8 cellular contexts compared by ENCODE assay signal in the genomic region with DNA sequence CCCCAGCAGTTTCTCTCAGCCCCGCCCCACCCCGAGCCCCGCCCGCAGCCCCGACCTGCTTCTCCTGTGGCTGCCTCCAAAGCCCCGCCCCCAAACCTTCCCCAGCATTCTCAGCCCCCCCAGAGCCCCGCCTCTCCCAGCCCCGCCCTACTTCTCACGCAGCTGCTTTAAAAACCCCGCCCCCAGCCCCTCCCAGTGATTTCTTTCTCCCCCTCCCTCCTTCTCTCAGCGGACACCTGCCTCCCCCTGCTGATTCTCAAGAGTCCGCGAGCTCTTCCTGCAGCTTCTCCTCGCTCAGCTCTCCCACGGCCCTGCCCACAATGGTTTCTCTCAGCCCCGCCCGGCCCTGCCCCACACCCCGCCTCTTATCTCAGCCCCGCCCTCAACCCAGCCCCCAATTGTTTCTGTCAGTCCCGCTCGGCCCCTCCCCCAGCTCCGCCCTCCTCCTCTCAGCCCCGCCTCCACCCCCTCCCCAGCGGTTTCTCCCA. TPM values are rescaled to one million over a fixed set of nuclear protein-coding genes. Genes with fewer than 3 reads are reported as not detected.
DNase-seq lines count a peak whose midpoint lies in the region; ATAC-seq lines count a peak whose summit lies in the region.

No MANE protein-coding gene starts in this region.

- peak; percentile 28 for ATAC-seq in GM18502 (IDR thresholded peaks at IDR 0.05; ENCODE audit: poor library complexity, unreplicated experiment)
- peak; percentile 3 for ATAC-seq in HG03066 (IDR thresholded peaks at IDR 0.05; ENCODE audit: low read depth, unreplicated experiment)
- peak; percentile 77 for ATAC-seq in left lobe of liver

- H3K27ac ChIP-seq in cingulate gyrus (ENCODE audit: low read depth, low read length), result peak overlapping the region; percentile 86

- peak; percentile 78 to 91 for DNase-seq in NCI-H446 (lab: John Stamatoyannopoulos, UW)
- DNase-seq in activated CD4-positive, alpha-beta T cell treated with anti-CD3 and anti-CD28 coated beads for 48 hours, result peak; percentile 91
- DNase-seq in left lobe of liver (ENCODE audit: low spot score), result peak; percentile 86
- DNase-seq in stimulated activated CD4-positive, alpha-beta T cell treated with anti-CD3 and anti-CD28 coated beads, Interleukin-1b, Interleukin-23, amount 100 ng/mL, for 4 hours (ENCODE audit: low read depth in 2 of 2), result peak; percentile 86 to 87
- no peak for DNase-seq in KBM-7

- in situ Hi-C loops in KBM-7 (cut with MboI; ENCODE audit: low pct_unique_long_range_greater_than_20kb, low sequenced_read_pairs), result no loop called here

RNA-seq across cellular contexts. Expression of a gene that starts 0.6 kb away (rescaled TPM):
- total RNA-seq in left lobe of liver, result 13.5 TPM

RNA-seq across cellular contexts. Expression of a gene that starts 9.5 kb away (rescaled TPM):
- not detected for total RNA-seq in left lobe of liver

RNA-seq across cellular contexts. Expression of a gene that starts 35.1 kb away (rescaled TPM):
- total RNA-seq in left lobe of liver, result 16.3 TPM

RNA-seq across cellular contexts. Expression of a gene that starts 47.1 kb away (rescaled TPM):
- not detected for total RNA-seq in left lobe of liver

RNA-seq across cellular contexts. Expression of a gene that starts 54.9 kb away (rescaled TPM):
- total RNA-seq in left lobe of liver, result not detected

Comparison
In these comparisons a context has a peak if more than half of its experiments do, and no peak if none do; other contexts are left out.
1. ATAC-seq: peak in every context shown above with its lines; median percentile 77 in left lobe of liver; 28 in GM18502; 3 in HG03066.